ENCODE assay signal across 1 cellular context in genomic region chr14:33909380-33910084, GRCh38.
TF ChIP-seq lines count a peak whose summit lies in the region.

No MANE protein-coding gene starts in this region.

TF ChIP-seq in HepG2, 621 proteins besides CTCF, POLR2A, EP300 and RAD21 (continued from another document and continues in another):
- TF ChIP-seq ZNF20 (CRISPR knock-in tag; IDR thresholded peaks at IDR 0.05) (no peak), BRD4 (CRISPR knock-in tag; IDR thresholded peaks at IDR 0.05) (no peak), ZBTB7B (CRISPR knock-in tag; IDR thresholded peaks at IDR 0.05) (peak; percentile 52), FOXK2 (IDR thresholded peaks at IDR 0.05) (peak; percentile 53; the same call in 1 of the 2 replicates), MAFK (conservative IDR thresholded peaks at IDR 0.05 in 1 of 2, IDR thresholded peaks at IDR 0.05 in 1 of 2; ENCODE audit: low read length in 2 of 2) (peak in 1 of 2 experiments; percentile 23; a peak in 2 of 4 replicates), SETDB1 (CRISPR knock-in tag; IDR thresholded peaks at IDR 0.05; ENCODE audit: borderline replicate concordance) (no peak), ZSCAN25 (CRISPR knock-in tag; IDR thresholded peaks at IDR 0.05) (peak; percentile 60; the same call in 1 of the 2 replicates), FOXJ3 (CRISPR knock-in tag; IDR thresholded peaks at IDR 0.05; ENCODE audit: borderline replicate concordance) (peak; percentile 93), SP2 (CRISPR knock-in tag; IDR thresholded peaks at IDR 0.05) (peak; percentile 21; the same call in 1 of the 2 replicates), SOX13 (IDR thresholded peaks at IDR 0.05) (peak; percentile 66; the same call in 1 of the 2 replicates), SOX13 (CRISPR knock-in tag; conservative IDR thresholded peaks at IDR 0.05 in 1 of 2, IDR thresholded peaks at IDR 0.05 in 1 of 2) (peak in 1 of 2 experiments; percentile 91; a peak in 2 of 4 replicates), YEATS2 (CRISPR knock-in tag; IDR thresholded peaks at IDR 0.05; ENCODE audit: borderline replicate concordance) (peak; percentile 76; the same call in 1 of the 2 replicates), SIX1 (CRISPR knock-in tag; IDR thresholded peaks at IDR 0.05; ENCODE audit: borderline replicate concordance) (no peak; the same call in 1 of the 2 replicates), RBFOX2 (IDR thresholded peaks at IDR 0.05; ENCODE audit: low read depth, low read length) (no peak), SNAPC4 (CRISPR knock-in tag; IDR thresholded peaks at IDR 0.05) (no peak; the same call in 1 of the 2 replicates), ZFP90 (CRISPR knock-in tag; IDR thresholded peaks at IDR 0.05; ENCODE audit: borderline replicate concordance) (no peak), MED8 (CRISPR knock-in tag; IDR thresholded peaks at IDR 0.05; ENCODE audit: insufficient replicate concordance) (no peak), IKZF4 (CRISPR knock-in tag; IDR thresholded peaks at IDR 0.05; ENCODE audit: borderline replicate concordance, low read depth, not compliant biosample characterization) (no peak), IRX3 (CRISPR knock-in tag; IDR thresholded peaks at IDR 0.05; ENCODE audit: borderline replicate concordance, low read depth) (no peak), ZNF260 (CRISPR knock-in tag; IDR thresholded peaks at IDR 0.05; ENCODE audit: borderline replicate concordance, low read depth) (0 out of 2 replicates have a peak, but pooled peaks have one; percentile 44), MEIS1 (CRISPR knock-in tag; IDR thresholded peaks at IDR 0.05; ENCODE audit: borderline replicate concordance) (no peak), CC2D1A (CRISPR knock-in tag; IDR thresholded peaks at IDR 0.05) (no peak), ZBTB33 (CRISPR knock-in tag; IDR thresholded peaks at IDR 0.05) (peak; percentile 23; the same call in 1 of the 2 replicates), HNRNPUL1 (IDR thresholded peaks at IDR 0.05; ENCODE audit: low read depth, low read length) (no peak), ZNF609 (CRISPR knock-in tag; IDR thresholded peaks at IDR 0.05; ENCODE audit: borderline replicate concordance) (peak; percentile 76; the same call in 1 of the 2 replicates), NFE2L2 (IDR thresholded peaks at IDR 0.05; ENCODE audit: low read length) (no peak), NFIB (CRISPR knock-in tag; IDR thresholded peaks at IDR 0.05; ENCODE audit: borderline replicate concordance) (no peak), PHF21A (CRISPR knock-in tag; IDR thresholded peaks at IDR 0.05) (peak; percentile 84), BORCS8-MEF2B (CRISPR knock-in tag; IDR thresholded peaks at IDR 0.05) (no peak; the same call in 1 of the 2 replicates), NFIC (IDR thresholded peaks at IDR 0.05; ENCODE audit: low read length) (peak; percentile 93; the same call in 1 of the 2 replicates), MEF2D (CRISPR knock-in tag; IDR thresholded peaks at IDR 0.05) (peak; percentile 89), JUND (CRISPR knock-in tag; IDR thresholded peaks at IDR 0.05) (no peak), BATF2 (CRISPR knock-in tag; IDR thresholded peaks at IDR 0.05) (no peak), CHD4 (IDR thresholded peaks at IDR 0.05; ENCODE audit: borderline replicate concordance, low read length) (peak; percentile 51; the same call in 1 of the 2 replicates), ZNF256 (CRISPR knock-in tag; conservative IDR thresholded peaks at IDR 0.05) (no peak), CREB3 (CRISPR knock-in tag; IDR thresholded peaks at IDR 0.05) (no peak), XBP1 (CRISPR knock-in tag; IDR thresholded peaks at IDR 0.05) (no peak), BHLHE40 (IDR thresholded peaks at IDR 0.05; ENCODE audit: low read length) (no peak), ZNF451 (CRISPR knock-in tag; IDR thresholded peaks at IDR 0.05) (no peak), PRDM4 (CRISPR knock-in tag; IDR thresholded peaks at IDR 0.05; ENCODE audit: borderline replicate concordance) (no peak), MYPOP (CRISPR knock-in tag; IDR thresholded peaks at IDR 0.05) (no peak; the same call in 1 of the 2 replicates), BRF2 (CRISPR knock-in tag; IDR thresholded peaks at IDR 0.05) (no peak), SRSF9 (IDR thresholded peaks at IDR 0.05; ENCODE audit: borderline replicate concordance, insufficient read depth, low read depth, low read length, poor library complexity, severe bottlenecking) (no peak), ZNF816 (CRISPR knock-in tag; IDR thresholded peaks at IDR 0.05; ENCODE audit: borderline replicate concordance) (peak; percentile 99), SP1 (IDR thresholded peaks at IDR 0.05) (no peak), SP1 (CRISPR knock-in tag; IDR thresholded peaks at IDR 0.05) (no peak)
